ENCODE assay signal across 3 cellular contexts in genomic region chr9:69197687-69198086, GRCh38.
TF ChIP-seq lines count a peak whose summit lies in the region.

No MANE protein-coding gene starts in this region.

TF ChIP-seq in IMR-90, 13 proteins besides CTCF, POLR2A, EP300 and RAD21:
- no peak for TF ChIP-seq USF2 (IDR thresholded peaks at IDR 0.05; ENCODE audit: low read depth, low read length)

TF ChIP-seq in H1, 55 proteins besides CTCF, POLR2A, EP300 and RAD21:
- TF ChIP-seq, protein P1, sequence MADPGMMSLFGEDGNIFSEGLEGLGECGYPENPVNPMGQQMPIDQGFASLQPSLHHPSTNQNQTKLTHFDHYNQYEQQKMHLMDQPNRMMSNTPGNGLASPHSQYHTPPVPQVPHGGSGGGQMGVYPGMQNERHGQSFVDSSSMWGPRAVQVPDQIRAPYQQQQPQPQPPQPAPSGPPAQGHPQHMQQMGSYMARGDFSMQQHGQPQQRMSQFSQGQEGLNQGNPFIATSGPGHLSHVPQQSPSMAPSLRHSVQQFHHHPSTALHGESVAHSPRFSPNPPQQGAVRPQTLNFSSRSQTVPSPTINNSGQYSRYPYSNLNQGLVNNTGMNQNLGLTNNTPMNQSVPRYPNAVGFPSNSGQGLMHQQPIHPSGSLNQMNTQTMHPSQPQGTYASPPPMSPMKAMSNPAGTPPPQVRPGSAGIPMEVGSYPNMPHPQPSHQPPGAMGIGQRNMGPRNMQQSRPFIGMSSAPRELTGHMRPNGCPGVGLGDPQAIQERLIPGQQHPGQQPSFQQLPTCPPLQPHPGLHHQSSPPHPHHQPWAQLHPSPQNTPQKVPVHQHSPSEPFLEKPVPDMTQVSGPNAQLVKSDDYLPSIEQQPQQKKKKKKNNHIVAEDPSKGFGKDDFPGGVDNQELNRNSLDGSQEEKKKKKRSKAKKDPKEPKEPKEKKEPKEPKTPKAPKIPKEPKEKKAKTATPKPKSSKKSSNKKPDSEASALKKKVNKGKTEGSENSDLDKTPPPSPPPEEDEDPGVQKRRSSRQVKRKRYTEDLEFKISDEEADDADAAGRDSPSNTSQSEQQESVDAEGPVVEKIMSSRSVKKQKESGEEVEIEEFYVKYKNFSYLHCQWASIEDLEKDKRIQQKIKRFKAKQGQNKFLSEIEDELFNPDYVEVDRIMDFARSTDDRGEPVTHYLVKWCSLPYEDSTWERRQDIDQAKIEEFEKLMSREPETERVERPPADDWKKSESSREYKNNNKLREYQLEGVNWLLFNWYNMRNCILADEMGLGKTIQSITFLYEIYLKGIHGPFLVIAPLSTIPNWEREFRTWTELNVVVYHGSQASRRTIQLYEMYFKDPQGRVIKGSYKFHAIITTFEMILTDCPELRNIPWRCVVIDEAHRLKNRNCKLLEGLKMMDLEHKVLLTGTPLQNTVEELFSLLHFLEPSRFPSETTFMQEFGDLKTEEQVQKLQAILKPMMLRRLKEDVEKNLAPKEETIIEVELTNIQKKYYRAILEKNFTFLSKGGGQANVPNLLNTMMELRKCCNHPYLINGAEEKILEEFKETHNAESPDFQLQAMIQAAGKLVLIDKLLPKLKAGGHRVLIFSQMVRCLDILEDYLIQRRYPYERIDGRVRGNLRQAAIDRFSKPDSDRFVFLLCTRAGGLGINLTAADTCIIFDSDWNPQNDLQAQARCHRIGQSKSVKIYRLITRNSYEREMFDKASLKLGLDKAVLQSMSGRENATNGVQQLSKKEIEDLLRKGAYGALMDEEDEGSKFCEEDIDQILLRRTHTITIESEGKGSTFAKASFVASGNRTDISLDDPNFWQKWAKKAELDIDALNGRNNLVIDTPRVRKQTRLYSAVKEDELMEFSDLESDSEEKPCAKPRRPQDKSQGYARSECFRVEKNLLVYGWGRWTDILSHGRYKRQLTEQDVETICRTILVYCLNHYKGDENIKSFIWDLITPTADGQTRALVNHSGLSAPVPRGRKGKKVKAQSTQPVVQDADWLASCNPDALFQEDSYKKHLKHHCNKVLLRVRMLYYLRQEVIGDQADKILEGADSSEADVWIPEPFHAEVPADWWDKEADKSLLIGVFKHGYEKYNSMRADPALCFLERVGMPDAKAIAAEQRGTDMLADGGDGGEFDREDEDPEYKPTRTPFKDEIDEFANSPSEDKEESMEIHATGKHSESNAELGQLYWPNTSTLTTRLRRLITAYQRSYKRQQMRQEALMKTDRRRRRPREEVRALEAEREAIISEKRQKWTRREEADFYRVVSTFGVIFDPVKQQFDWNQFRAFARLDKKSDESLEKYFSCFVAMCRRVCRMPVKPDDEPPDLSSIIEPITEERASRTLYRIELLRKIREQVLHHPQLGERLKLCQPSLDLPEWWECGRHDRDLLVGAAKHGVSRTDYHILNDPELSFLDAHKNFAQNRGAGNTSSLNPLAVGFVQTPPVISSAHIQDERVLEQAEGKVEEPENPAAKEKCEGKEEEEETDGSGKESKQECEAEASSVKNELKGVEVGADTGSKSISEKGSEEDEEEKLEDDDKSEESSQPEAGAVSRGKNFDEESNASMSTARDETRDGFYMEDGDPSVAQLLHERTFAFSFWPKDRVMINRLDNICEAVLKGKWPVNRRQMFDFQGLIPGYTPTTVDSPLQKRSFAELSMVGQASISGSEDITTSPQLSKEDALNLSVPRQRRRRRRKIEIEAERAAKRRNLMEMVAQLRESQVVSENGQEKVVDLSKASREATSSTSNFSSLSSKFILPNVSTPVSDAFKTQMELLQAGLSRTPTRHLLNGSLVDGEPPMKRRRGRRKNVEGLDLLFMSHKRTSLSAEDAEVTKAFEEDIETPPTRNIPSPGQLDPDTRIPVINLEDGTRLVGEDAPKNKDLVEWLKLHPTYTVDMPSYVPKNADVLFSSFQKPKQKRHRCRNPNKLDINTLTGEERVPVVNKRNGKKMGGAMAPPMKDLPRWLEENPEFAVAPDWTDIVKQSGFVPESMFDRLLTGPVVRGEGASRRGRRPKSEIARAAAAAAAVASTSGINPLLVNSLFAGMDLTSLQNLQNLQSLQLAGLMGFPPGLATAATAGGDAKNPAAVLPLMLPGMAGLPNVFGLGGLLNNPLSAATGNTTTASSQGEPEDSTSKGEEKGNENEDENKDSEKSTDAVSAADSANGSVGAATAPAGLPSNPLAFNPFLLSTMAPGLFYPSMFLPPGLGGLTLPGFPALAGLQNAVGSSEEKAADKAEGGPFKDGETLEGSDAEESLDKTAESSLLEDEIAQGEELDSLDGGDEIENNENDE (IDR thresholded peaks at IDR 0.05; ENCODE audit: insufficient replicate concordance, low read length), result no peak
- TF ChIP-seq PHF8 (conservative IDR thresholded peaks at IDR 0.05; ENCODE audit: low read depth, low read length) (no peak), TEAD4 (IDR thresholded peaks at IDR 0.05; ENCODE audit: low read depth, low read length) (no peak), GABPA (IDR thresholded peaks at IDR 0.05; ENCODE audit: borderline replicate concordance, insufficient read depth, low read length) (no peak), RNF2 (IDR thresholded peaks at IDR 0.05; ENCODE audit: borderline replicate concordance, low read depth, low read length, missing control alignments, poor library complexity, severe bottlenecking) (no peak), USF2 (IDR thresholded peaks at IDR 0.05; ENCODE audit: low read length) (no peak), BRCA1 (IDR thresholded peaks at IDR 0.05; ENCODE audit: low read depth, low read length) (no peak), TBP (IDR thresholded peaks at IDR 0.05; ENCODE audit: low read depth, low read length) (no peak), ASH2L (IDR thresholded peaks at IDR 0.05; ENCODE audit: low read length) (no peak), CHD1 (IDR thresholded peaks at IDR 0.05; ENCODE audit: low read depth, low read length) (no peak)
- TF ChIP-seq, protein P2, sequence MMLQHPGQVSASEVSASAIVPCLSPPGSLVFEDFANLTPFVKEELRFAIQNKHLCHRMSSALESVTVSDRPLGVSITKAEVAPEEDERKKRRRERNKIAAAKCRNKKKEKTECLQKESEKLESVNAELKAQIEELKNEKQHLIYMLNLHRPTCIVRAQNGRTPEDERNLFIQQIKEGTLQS (IDR thresholded peaks at IDR 0.05; ENCODE audit: insufficient read depth, low read depth, low read length), result no peak
TF ChIP-seq in H1: peak in this region for 0.

TF ChIP-seq in SK-N-SH, 30 proteins besides CTCF, POLR2A, EP300 and RAD21:
- TF ChIP-seq FOXJ3 (CRISPR knock-in tag; IDR thresholded peaks at IDR 0.05), result no peak
